In the genomic region with DNA sequence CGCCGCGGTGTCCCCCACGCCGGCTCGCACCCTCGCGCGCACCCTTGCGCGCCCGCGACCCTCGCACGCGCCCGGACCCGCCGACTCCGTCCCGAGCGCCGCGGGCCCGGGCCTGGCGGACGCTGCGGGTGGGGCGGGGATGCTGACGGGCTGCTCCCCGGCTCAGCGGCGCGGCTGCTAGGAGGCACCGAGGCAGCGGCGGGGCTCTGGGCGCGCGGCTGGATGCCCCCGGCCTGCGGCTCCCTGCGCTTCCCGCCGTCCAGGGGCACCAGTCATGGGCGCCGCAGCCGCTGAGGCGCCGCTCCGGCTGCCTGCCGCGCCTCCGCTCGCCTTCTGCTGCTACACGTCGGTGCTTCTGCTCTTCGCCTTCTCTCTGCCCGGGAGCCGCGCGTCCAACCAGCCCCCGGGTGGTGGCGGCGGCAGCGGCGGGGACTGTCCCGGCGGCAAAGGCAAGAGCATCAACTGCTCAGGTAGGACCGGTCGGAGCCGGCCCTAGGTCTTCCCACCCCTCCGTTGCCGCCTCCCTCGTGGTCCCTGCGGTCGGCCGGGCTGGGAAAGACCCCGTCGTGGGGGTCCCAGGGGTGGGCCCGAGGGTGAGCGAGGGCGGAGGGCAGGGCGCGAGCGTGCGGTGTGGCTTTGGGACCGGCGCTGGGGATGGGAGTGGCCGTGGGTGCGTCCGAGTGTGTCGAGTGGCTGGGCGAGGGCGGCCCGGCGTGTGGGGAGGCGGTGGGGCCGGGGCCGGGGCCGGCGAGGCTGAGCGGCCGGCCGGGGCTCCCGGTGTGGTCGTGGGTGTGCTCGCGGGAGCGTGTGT, we compare ENCODE assay signal across 8 cellular contexts. TPM values are rescaled to one million over a fixed set of nuclear protein-coding genes. Genes with fewer than 3 reads are reported as not detected.
DNase-seq lines count a peak whose midpoint lies in the region; ATAC-seq, FAIRE-seq and TF ChIP-seq lines count a peak whose summit lies in the region.

No MANE protein-coding gene starts in this region.

- BruUV-seq in GM12878 (replicated peaks; lab: Mats Ljungman, UMichigan), result no TSS peak

- H2AFZ ChIP-seq in SU-DHL-6 (ENCODE audit: low read depth, low read length, severe bottlenecking) (peak overlapping the region; percentile 96), GM12878 (ENCODE audit: control insufficient read depth, low read depth, low read length) (peak overlapping the region; percentile 55)

- peak; percentile 37 to 55 for ATAC-seq in CD4-positive, CD25-positive, alpha-beta regulatory T cell (ENCODE audit: low read depth in 2 of 2)
- ATAC-seq in GM19438 (IDR thresholded peaks at IDR 0.05; ENCODE audit: low read depth, unreplicated experiment) (peak; percentile 61), HG03469 (IDR thresholded peaks at IDR 0.05; ENCODE audit: unreplicated experiment) (peak; percentile 51), GM12878 (peak; percentile 83)

- TF ChIP-seq EP300 in GM12878 (IDR thresholded peaks at IDR 0.05; ENCODE audit: borderline replicate concordance in 1 of 2, control insufficient read depth in 1 of 2, low read depth in 2 of 2, low read length in 2 of 2), result no peak

- H3K9ac ChIP-seq in SU-DHL-6 (ENCODE audit: low read length), result peak overlapping the region; percentile 65
- H3K9ac ChIP-seq in GM12878 (ENCODE audit: control insufficient read depth, insufficient read depth, low read length), result no peak overlapping the region

- H4K20me1 ChIP-seq in SU-DHL-6 (ENCODE audit: low read depth, low read length), result no peaks in the 10 kb centered on the region
- H4K20me1 ChIP-seq in GM12878 (ENCODE audit: control insufficient read depth, insufficient read depth), result no peaks in the 10 kb centered on the region

- H3K27ac Mint-ChIP-seq in CD4-positive, CD25-positive, alpha-beta regulatory T cell, result no peak overlapping the region

- no peaks in the 10 kb centered on the region for H3K79me2 ChIP-seq in SU-DHL-6 (ENCODE audit: insufficient read depth, low read length)
- no peaks in the 10 kb centered on the region for H3K79me2 ChIP-seq in GM12878 (ENCODE audit: control insufficient read depth, insufficient read depth, low read length)

- H3K27me3 Mint-ChIP-seq in CD4-positive, CD25-positive, alpha-beta regulatory T cell, result peaks cover 54% of the 10 kb centered on the region

- DNase-seq in CD4-positive, CD25-positive, alpha-beta regulatory T cell, result peak in 2 of 3 donors; percentile 10 to 31
- DNase-seq in GM12878 (ENCODE audit: low read depth, low spot score) (no peak), iPS-NIHi7 (ENCODE audit: extremely low spot score) (peak; percentile 52), SHP77 treated with DMSO at 0.1 percent for 48 hours (lab: John Stamatoyannopoulos, UW) (no peak)
- DNase-seq in stimulated activated CD4-positive, alpha-beta T cell treated with anti-CD3 and anti-CD28 coated beads, Interleukin-12 subunit alpha, Interleukin-12 subunit beta, amount 100 ng/mL, for 48 hours (ENCODE audit: low read depth in 2 of 3, low spot score in 1 of 3), result peak in 2 of 3 donors; percentile 15 to 16

- RAD21 ChIA-PET in GM12878 (lab: Charles Lee; ENCODE audit: unreplicated experiment), result no interaction called here

- no peaks in the 10 kb centered on the region for H3K9me3 ChIP-seq in CD4-positive, CD25-positive, alpha-beta regulatory T cell (ENCODE audit: control insufficient read depth in 2 of 2, low read length in 2 of 2)
- H3K9me3 ChIP-seq in SU-DHL-6 (ENCODE audit: insufficient read depth, low read length) (no peaks in the 10 kb centered on the region), GM12878 (replicated peaks; ENCODE audit: control insufficient read depth, insufficient read depth, low read length) (no peaks in the 10 kb centered on the region)

- H3K4me1 ChIP-seq in CD4-positive, CD25-positive, alpha-beta regulatory T cell (ENCODE audit: control insufficient read depth, insufficient read depth, low read length, poor library complexity, severe bottlenecking), result peaks cover 14% of the 10 kb centered on the region
- no peaks in the 10 kb centered on the region for H3K4me1 ChIP-seq in GM12878 (ENCODE audit: control insufficient read depth, insufficient read depth, low read length)

- in situ Hi-C loops in GM12878 (cut with MboI), result no loop called here

- FAIRE-seq in GM12878 (lab: Jason Lieb, UNC), result no peak

- POLR2A ChIA-PET in GM12878 (lab: Charles Lee), result no interaction called here

- peaks cover 7% of the 10 kb centered on the region; the same call in 1 of the 2 replicates for H3F3A ChIP-seq in SU-DHL-6 (ENCODE audit: insufficient read depth)

- SMC1A ChIA-PET in GM12878 (lab: Charles Lee; ENCODE audit: uncharacterized antibody, unreplicated experiment), result no interaction called here

- WGBS in GM12878 (ENCODE audit: insufficient coverage, insufficient replicate concordance, low lambda C conversion rate, missing lambda C conversion rate), result 0% methylated on average over 28 of the region's 110 CpGs

- H3K4me2 ChIP-seq in SU-DHL-6 (ENCODE audit: low read depth, low read length, poor library complexity, severe bottlenecking) (peak overlapping the region; percentile 66), GM12878 (ENCODE audit: control insufficient read depth, insufficient read depth) (peak overlapping the region; percentile 84)

- TF ChIP-seq POLR2A in GM12878 (IDR thresholded peaks at IDR 0.05; ENCODE audit: low read depth, low read length), result no peak

- no peak overlapping the region for H3K4me3 ChIP-seq in CD4-positive, CD25-positive, alpha-beta regulatory T cell (ENCODE audit: low read depth, low read length)
- H3K4me3 ChIP-seq in SU-DHL-6 (ENCODE audit: insufficient read depth, low read length, poor library complexity, severe bottlenecking), result peak overlapping the region; percentile 70
- peak overlapping the region; percentile 67 for H3K4me3 ChIP-seq in GM12878

- TF ChIP-seq CTCF in SU-DHL-6 (IDR thresholded peaks at IDR 0.05; ENCODE audit: insufficient read depth, low read length, poor library complexity, severe bottlenecking) (no peak), GM12878 (IDR thresholded peaks at IDR 0.05 in 2 of 3, conservative IDR thresholded peaks at IDR 0.05 in 1 of 3; ENCODE audit: control insufficient read depth in 2 of 3, extremely low read depth in 1 of 3, insufficient read depth in 1 of 3, low read depth in 3 of 3, low read length in 3 of 3) (no peak)

- intact Hi-C loops in GM12878 (cut with micrococcal nuclease; ENCODE audit: unreplicated experiment), result no loop called here

- CTCF ChIA-PET in GM12878 (lab: Yijun Ruan, JAX), result no interaction called here

- no peaks in the 10 kb centered on the region for H3K9me2 ChIP-seq in SU-DHL-6 (replicated peaks; ENCODE audit: insufficient read depth, low read length)

- H3K9me3 Mint-ChIP-seq in CD4-positive, CD25-positive, alpha-beta regulatory T cell, result peaks cover 0 to 3% (median 0%) of the 10 kb centered on the region in 7 donors

- H3K27me3 ChIP-seq in CD4-positive, CD25-positive, alpha-beta regulatory T cell (ENCODE audit: control insufficient read depth, insufficient read depth, low read length), result peaks cover 25% of the 10 kb centered on the region
- H3K27me3 ChIP-seq in SU-DHL-6 (ENCODE audit: low read length), result no peaks in the 10 kb centered on the region
- peaks cover 2 to 7% of the 10 kb centered on the region in 2 experiments; a peak in 3 of 4 replicates for H3K27me3 ChIP-seq in GM12878 (replicated peaks in 1 of 2; ENCODE audit: control insufficient read depth in 2 of 2, insufficient read depth in 2 of 2, low read length in 1 of 2)

- H3K4me1 Mint-ChIP-seq in CD4-positive, CD25-positive, alpha-beta regulatory T cell, result peaks cover 0 to 8% (median 4%) of the 10 kb centered on the region in 4 donors

- H3K27ac ChIP-seq in CD4-positive, CD25-positive, alpha-beta regulatory T cell (ENCODE audit: insufficient read depth, low read length, poor library complexity, severe bottlenecking), result no peak overlapping the region
- no peak overlapping the region for H3K27ac ChIP-seq in SU-DHL-6 (ENCODE audit: low read depth, low read length)
- no peak overlapping the region for H3K27ac ChIP-seq in GM12878 (ENCODE audit: control insufficient read depth, insufficient read depth)

- H3K4me3 Mint-ChIP-seq in CD4-positive, CD25-positive, alpha-beta regulatory T cell, result peak overlapping the region in 2 of 4 donors; percentile 66 to 67

- TF ChIP-seq RAD21 in GM12878 (IDR thresholded peaks at IDR 0.05; ENCODE audit: insufficient read depth, low read depth, low read length), result no peak

- no peaks in the 10 kb centered on the region for H3K36me3 Mint-ChIP-seq in CD4-positive, CD25-positive, alpha-beta regulatory T cell

- no peaks in the 10 kb centered on the region for H3K36me3 ChIP-seq in CD4-positive, CD25-positive, alpha-beta regulatory T cell (ENCODE audit: control insufficient read depth, insufficient read depth, low read length)
- H3K36me3 ChIP-seq in SU-DHL-6 (ENCODE audit: low read length), result no peaks in the 10 kb centered on the region
- no peaks in the 10 kb centered on the region for H3K36me3 ChIP-seq in GM12878 (ENCODE audit: control insufficient read depth in 2 of 2, insufficient read depth in 2 of 2, low read length in 1 of 2)

RNA-seq across cellular contexts. Expression of gene TMEFF1, which starts 0.5 kb away (rescaled TPM):
- 0.49 TPM for total RNA-seq in CD4-positive, CD25-positive, alpha-beta regulatory T cell
- not detected for polyA plus RNA-seq in CD4-positive, CD25-positive, alpha-beta regulatory T cell
- total RNA-seq in GM12878 (2013; cell fraction: nucleolus; rRNA removed), result 0.20 TPM in 1 of 2 replicates, not detected in the other
- total RNA-seq in GM12878 (2014; rRNA removed) (0.11 TPM in 1 of 2 replicates, not detected in the other), GM12878 (2014; rRNA removed; fragmentation: Illumina TruSeq; extraction: Trizol) (0.09 TPM in 2 replicates), GM12878 (2021) (0.38 and 0.58 TPM in 2 replicates)
- not detected for polyA plus RNA-seq in GM12878 (2011; ENCODE audit: low read depth)
- polyA plus RNA-seq in GM12878 (2011; rRNA removed) (0.04 and 0.06 TPM in 2 replicates), GM12878 (2014; fragmentation: Illumina TruSeq; extraction: Trizol) (0.03 TPM in 1 of 2 replicates, not detected in the other), GM12878 (2014; fragmentation: Nextera tagmentation; extraction: Ambion mirVana) (not detected), GM12878 (2014; rRNA removed) (0.13 and 0.55 TPM in 2 replicates), GM12878 (2016; fragmentation: Nextera tagmentation; extraction: Ambion mirVana) (under 1 TPM in 1 of 2 experiments, not detected in 1; 0.23 TPM)
- 0.03 TPM in 1 of 2 replicates, not detected in the other for polyA plus RNA-seq in GM12878 (2011; cell fraction: cytosol; rRNA removed)
- polyA plus RNA-seq in GM12878 (2011; cell fraction: nucleus; rRNA removed), result not detected in 2 replicates
- polyA plus RNA-seq in GM12878 (2012), result 0.11 TPM in 1 of 2 replicates, not detected in the other
- not detected in 2 replicates for polyA minus RNA-seq in GM12878 (2011; rRNA and poly(A)+ RNA removed)
- polyA minus RNA-seq in GM12878 (2011; cell fraction: cytosol; rRNA and poly(A)+ RNA removed), result not detected in 2 replicates
- not detected in 2 replicates for polyA minus RNA-seq in GM12878 (2011; cell fraction: nucleus; rRNA and poly(A)+ RNA removed)

RNA-seq across cellular contexts. Expression of gene MSANTD3, which starts 46.5 kb away (rescaled TPM):
- 5.9 TPM for total RNA-seq in CD4-positive, CD25-positive, alpha-beta regulatory T cell
- 1 to 10 TPM; 3.0 to 4.8 (median 3.9) TPM for polyA plus RNA-seq in CD4-positive, CD25-positive, alpha-beta regulatory T cell
- total RNA-seq in GM12878 (2013; cell fraction: nucleolus; rRNA removed), result 9.3 and 9.6 TPM in 2 replicates
- total RNA-seq in GM12878 (2014; rRNA removed), result 16.0 and 16.5 TPM in 2 replicates
- 17.1 and 19.7 TPM in 2 replicates for total RNA-seq in GM12878 (2014; rRNA removed; fragmentation: Illumina TruSeq; extraction: Trizol)
- 19.5 and 20.9 TPM in 2 replicates for total RNA-seq in GM12878 (2021)
- 6.2 TPM for polyA plus RNA-seq in GM12878 (2011; ENCODE audit: low read depth)
- 13.3 and 18.1 TPM in 2 replicates for polyA plus RNA-seq in GM12878 (2011; rRNA removed)
- 10.7 and 11.2 TPM in 2 replicates for polyA plus RNA-seq in GM12878 (2011; cell fraction: cytosol; rRNA removed)
- 5.9 and 6.5 TPM in 2 replicates for polyA plus RNA-seq in GM12878 (2011; cell fraction: nucleus; rRNA removed)
- 6.6 and 7.4 TPM in 2 replicates for polyA plus RNA-seq in GM12878 (2012)
- polyA plus RNA-seq in GM12878 (2014; fragmentation: Illumina TruSeq; extraction: Trizol), result 18.0 and 20.2 TPM in 2 replicates
- polyA plus RNA-seq in GM12878 (2014; fragmentation: Nextera tagmentation; extraction: Ambion mirVana), result 10 to 100 TPM in 1 of 2 experiments, 1 to 10 TPM in 1; 7.0 to 12.1 TPM
- 19.2 and 21.2 TPM in 2 replicates for polyA plus RNA-seq in GM12878 (2014; rRNA removed)
- 1 to 10 TPM; 5.8 to 5.9 TPM for polyA plus RNA-seq in GM12878 (2016; fragmentation: Nextera tagmentation; extraction: Ambion mirVana)
- polyA minus RNA-seq in GM12878 (2011; rRNA and poly(A)+ RNA removed), result 8.4 and 11.3 TPM in 2 replicates
- polyA minus RNA-seq in GM12878 (2011; cell fraction: cytosol; rRNA and poly(A)+ RNA removed), result 5.3 and 8.7 TPM in 2 replicates
- polyA minus RNA-seq in GM12878 (2011; cell fraction: nucleus; rRNA and poly(A)+ RNA removed), result 3.4 and 5.9 TPM in 2 replicates

Comparison
In these comparisons a context has a peak if more than half of its experiments do, and no peak if none do; other contexts are left out.
1. DNase-seq: peak in CD4-positive, CD25-positive, alpha-beta regulatory T cell (2 of 3), iPS-NIHi7 (single experiment) and stimulated activated CD4-positive, alpha-beta T cell treated with anti-CD3 and anti-CD28 coated beads, Interleukin-12 subunit alpha, Interleukin-12 subunit beta, amount 100 ng/mL, for 48 hours (2 of 3); none in GM12878 (single experiment) and SHP77 treated with DMSO at 0.1 percent for 48 hours (single experiment).
2. Peak in every context shown above with its lines, with median percentiles within 50 percentile points of each other: ATAC-seq.